32 cellular contexts compared by ENCODE assay signal in the genomic region with DNA sequence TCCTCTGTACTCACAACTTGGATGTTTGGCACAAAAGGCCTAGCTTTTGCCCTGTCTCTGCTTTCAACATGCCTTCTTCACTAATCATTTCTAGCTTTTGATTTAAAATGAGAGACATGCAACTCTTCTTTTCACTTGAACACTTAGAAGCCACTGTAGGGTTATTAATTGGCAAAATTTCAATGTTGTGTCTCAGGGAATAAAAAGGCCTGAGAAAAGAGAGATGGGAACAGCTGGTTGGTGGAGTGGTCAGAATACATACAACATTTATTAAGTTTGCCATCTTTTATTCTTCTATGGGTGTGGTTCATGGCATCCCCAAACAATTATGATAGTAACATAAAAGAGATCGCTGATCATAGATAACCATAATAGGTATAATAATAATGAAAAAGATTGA.
"Had no signal": no experiment of that assay in that cellular context is flagged by ENCODE, and none has a peak within 500 bp of the region (broad histone marks: within the 10 kb centered on the region; RNA-seq: fewer than 3 reads in every experiment).

No MANE protein-coding gene starts in this region.

- H3K4me1 ChIP-seq: ascending aorta had no signal

- H3K27me3 Mint-ChIP-seq: activated B cell treated with CpG ODN at 0.5 μM for 24 hours; activated CD4-positive, alpha-beta memory T cell treated with anti-CD3 and anti-CD28 coated beads for 36 hours; activated CD4-positive, alpha-beta T cell treated with anti-CD3 and anti-CD28 coated beads, Interleukin-2, amount 10 ng/mL, durations not matched to agents 24 days and 14 days; activated CD8-positive, alpha-beta T cell treated with anti-CD3 and anti-CD28 coated beads for 36 hours; activated naive CD4-positive, alpha-beta T cell treated with anti-CD3 and anti-CD28 coated beads, Interleukin-2, amount 10 ng/mL, durations not matched to agents 7 days and 5 days; activated naive CD4-positive, alpha-beta T cell treated with anti-CD3 and anti-CD28 coated beads, Interleukin-2, amount 50 U/mL, for 24 hours; activated naive CD8-positive, alpha-beta T cell; activated naive CD8-positive, alpha-beta T cell treated with anti-CD3 and anti-CD28 coated beads, Interleukin-2, amount 10 ng/mL, durations not matched to agents 7 days and 5 days; activated naive CD8-positive, alpha-beta T cell treated with anti-CD3 and anti-CD28 coated beads, Interleukin-2, amount 50 U/mL, for 24 hours; activated T-cell treated with anti-CD3 and anti-CD28 coated beads, Interleukin-2, amount 50 U/mL, for 24 hours had no signal

- H3K36me3 ChIP-seq: ascending aorta, cardiac muscle cell had no signal

- H3K4me3 ChIP-seq: ascending aorta, cardiac muscle cell had no signal

- H3K9me3 Mint-ChIP-seq: activated B cell treated with CpG ODN at 0.5 μM for 24 hours; activated CD4-positive, alpha-beta memory T cell treated with anti-CD3 and anti-CD28 coated beads for 36 hours; activated CD4-positive, alpha-beta T cell treated with anti-CD3 and anti-CD28 coated beads, Interleukin-2, amount 10 ng/mL, durations not matched to agents 24 days and 14 days; activated CD8-positive, alpha-beta T cell treated with anti-CD3 and anti-CD28 coated beads for 36 hours; activated naive CD4-positive, alpha-beta T cell treated with anti-CD3 and anti-CD28 coated beads, Interleukin-2, amount 10 ng/mL, durations not matched to agents 7 days and 5 days; activated naive CD4-positive, alpha-beta T cell treated with anti-CD3 and anti-CD28 coated beads, Interleukin-2, amount 50 U/mL, for 24 hours; activated naive CD8-positive, alpha-beta T cell treated with anti-CD3 and anti-CD28 coated beads, Interleukin-2, amount 10 ng/mL, durations not matched to agents 7 days and 5 days; activated naive CD8-positive, alpha-beta T cell treated with anti-CD3 and anti-CD28 coated beads, Interleukin-2, amount 50 U/mL, for 24 hours; activated T-cell treated with anti-CD3 and anti-CD28 coated beads, Interleukin-2, amount 50 U/mL, for 24 hours; activated T-helper 2 cell treated with anti-CD3 and anti-CD28 coated beads, Interferon-gamma antibody, Interleukin-2, Interleukin-4, amounts not matched to agents 10 μg/mL and 5 μg/mL and 100 μg/mL, durations not matched to agents 14 hours and 24 hours and 36 hours; brain; T-helper 1 cell treated with Interleukin-12 subunit alpha and Interleukin-12 subunit beta and Interleukin-4 antibody, amounts not matched to agents 30 μg/mL and 1 μg/mL, for 36 hours; T-helper 2 cell treated with Interferon-gamma antibody and Interleukin-4, amounts not matched to agents 5 μg/mL and 100 μg/mL, for 36 hours had no signal

- H3K36me3 Mint-ChIP-seq: brain had no signal

- H3K4me3 Mint-ChIP-seq: activated B cell treated with CpG ODN at 0.5 μM for 24 hours; activated CD4-positive, alpha-beta memory T cell treated with anti-CD3 and anti-CD28 coated beads for 36 hours; activated CD4-positive, alpha-beta T cell treated with anti-CD3 and anti-CD28 coated beads, Interleukin-2, amount 10 ng/mL, durations not matched to agents 24 days and 14 days; activated CD8-positive, alpha-beta T cell treated with anti-CD3 and anti-CD28 coated beads for 36 hours; activated naive CD4-positive, alpha-beta T cell treated with anti-CD3 and anti-CD28 coated beads, Interleukin-2, amount 10 ng/mL, durations not matched to agents 7 days and 5 days; activated naive CD4-positive, alpha-beta T cell treated with anti-CD3 and anti-CD28 coated beads, Interleukin-2, amount 50 U/mL, for 24 hours; activated naive CD8-positive, alpha-beta T cell; activated naive CD8-positive, alpha-beta T cell treated with anti-CD3 and anti-CD28 coated beads, Interleukin-2, amount 10 ng/mL, durations not matched to agents 7 days and 5 days; activated naive CD8-positive, alpha-beta T cell treated with anti-CD3 and anti-CD28 coated beads, Interleukin-2, amount 50 U/mL, for 24 hours; activated T-cell treated with anti-CD3 and anti-CD28 coated beads, Interleukin-2, amount 50 U/mL, for 24 hours; brain; T-helper 1 cell treated with Interleukin-12 subunit alpha and Interleukin-12 subunit beta and Interleukin-4 antibody, amounts not matched to agents 30 μg/mL and 1 μg/mL, for 36 hours; T-helper 2 cell treated with Interferon-gamma antibody and Interleukin-4, amounts not matched to agents 5 μg/mL and 100 μg/mL, for 36 hours had no signal

- H3K27ac Mint-ChIP-seq: activated B cell treated with CpG ODN at 0.5 μM for 24 hours; activated CD4-positive, alpha-beta memory T cell treated with anti-CD3 and anti-CD28 coated beads for 36 hours; activated CD4-positive, alpha-beta T cell treated with anti-CD3 and anti-CD28 coated beads, Interleukin-2, amount 10 ng/mL, durations not matched to agents 24 days and 14 days; activated CD8-positive, alpha-beta T cell treated with anti-CD3 and anti-CD28 coated beads for 36 hours; activated naive CD4-positive, alpha-beta T cell treated with anti-CD3 and anti-CD28 coated beads, Interleukin-2, amount 10 ng/mL, durations not matched to agents 7 days and 5 days; activated naive CD4-positive, alpha-beta T cell treated with anti-CD3 and anti-CD28 coated beads, Interleukin-2, amount 50 U/mL, for 24 hours; activated naive CD8-positive, alpha-beta T cell; activated naive CD8-positive, alpha-beta T cell treated with anti-CD3 and anti-CD28 coated beads, Interleukin-2, amount 10 ng/mL, durations not matched to agents 7 days and 5 days; activated naive CD8-positive, alpha-beta T cell treated with anti-CD3 and anti-CD28 coated beads, Interleukin-2, amount 50 U/mL, for 24 hours; activated T-cell treated with anti-CD3 and anti-CD28 coated beads, Interleukin-2, amount 50 U/mL, for 24 hours; activated T-helper 2 cell treated with anti-CD3 and anti-CD28 coated beads, Interferon-gamma antibody, Interleukin-2, Interleukin-4, amounts not matched to agents 10 μg/mL and 5 μg/mL and 100 μg/mL, durations not matched to agents 14 hours and 24 hours and 36 hours; brain; T-helper 1 cell treated with Interleukin-12 subunit alpha and Interleukin-12 subunit beta and Interleukin-4 antibody, amounts not matched to agents 30 μg/mL and 1 μg/mL, for 36 hours; T-helper 2 cell treated with Interferon-gamma antibody and Interleukin-4, amounts not matched to agents 5 μg/mL and 100 μg/mL, for 36 hours had no signal

- H3K27ac ChIP-seq: ascending aorta, cardiac muscle cell, VCaP had no signal

- DNase-seq: activated B cell treated with CpG ODN at 0.5 μM for 24 hours; activated CD4-positive, alpha-beta memory T cell treated with anti-CD3 and anti-CD28 coated beads for 36 hours; activated CD4-positive, alpha-beta T cell treated with anti-CD3 and anti-CD28 coated beads for 4 hours; activated CD4-positive, alpha-beta T cell treated with anti-CD3 and anti-CD28 coated beads, Interleukin-2, amount 10 ng/mL, durations not matched to agents 24 days and 14 days; activated CD4-positive, alpha-beta T cell treated with anti-CD3 and anti-CD28 coated beads, Interleukin-2, amount 50 U/mL, for 1 hour; activated CD4-positive, alpha-beta T cell treated with anti-CD3 and anti-CD28 coated beads, Interleukin-2, amount 50 U/mL, for 4 hours; activated CD4-positive, CD25-positive, alpha-beta regulatory T cell treated with anti-CD3 and anti-CD28 coated beads, Interleukin-2, amount 50 U/mL, for 72 hours; activated CD8-positive, alpha-beta memory T cell treated with anti-CD3 and anti-CD28 coated beads, Interleukin-2, amount 50 U/mL, for 48 hours; activated CD8-positive, alpha-beta T cell treated with anti-CD3 and anti-CD28 coated beads for 36 hours; activated effector memory CD4-positive, alpha-beta T cell treated with Interleukin-2 at 50 U/mL for 16 hours; activated gamma-delta T cell; activated naive CD4-positive, alpha-beta T cell treated with anti-CD3 and anti-CD28 coated beads, Interleukin-2, amount 10 ng/mL, durations not matched to agents 7 days and 5 days; activated naive CD4-positive, alpha-beta T cell treated with Interleukin-2 at 50 U/mL for 16 hours; activated naive CD8-positive, alpha-beta T cell treated with anti-CD3 and anti-CD28 coated beads, Interleukin-2, amount 10 ng/mL, durations not matched to agents 7 days and 5 days; activated naive CD8-positive, alpha-beta T cell treated with anti-CD3 and anti-CD28 coated beads, Interleukin-2, amount 50 U/mL, for 24 hours; activated T-cell treated with anti-CD3 and anti-CD28 coated beads, Interleukin-2, amount 50 U/mL, for 24 hours; activated T-cell treated with anti-CD3 and anti-CD28 coated beads, Interleukin-2, amount 50 U/mL, for 48 hours; amygdala; anterior cingulate cortex; caudate nucleus; T-helper 1 cell; T-helper 2 cell; T-helper 9 cell had no signal

- H3K9me3 ChIP-seq: ascending aorta had no signal

- ATAC-seq: activated CD8-positive, alpha-beta T cell treated with anti-CD3 and anti-CD28 coated beads for 36 hours; activated naive CD8-positive, alpha-beta T cell treated with anti-CD3 and anti-CD28 coated beads, Interleukin-2, amount 50 U/mL, for 24 hours had no signal

- H3K27me3 ChIP-seq: ascending aorta, cardiac muscle cell had no signal
